Comparison of ENCODE assay signal across 11 cellular contexts in genomic region chr3:52090620-52091468, GRCh38. TPM values are rescaled to one million over a fixed set of nuclear protein-coding genes. Genes with fewer than 3 reads are reported as not detected.
A peak's percentile ranks its signal among the peaks of the same experiment; 100 is the strongest.
DNase-seq lines count a peak whose midpoint lies in the region; ATAC-seq lines count a peak whose summit lies in the region.
"Had no signal": no experiment of that assay in that cellular context is flagged by ENCODE, and none has a peak within 500 bp of the region (broad histone marks: within the 10 kb centered on the region; RNA-seq: fewer than 3 reads in every experiment).

No MANE protein-coding gene starts in this region.

- no peaks in the 10 kb centered on the region for H3K36me3 Mint-ChIP-seq in dendritic cell treated with granulocyte-macrophage colony-stimulating factor and Interleukin-4, amounts not matched to agents 40 ng/mL and 50 ng/mL, for 4 days (ENCODE audit: low read depth)
- H3K36me3 Mint-ChIP-seq: CD8-positive, alpha-beta memory T cell had no signal

- WGBS in mesenchymal stem cell = 72% methylated on average over 12 of the region's 12 CpGs

- peaks cover 2% of the 10 kb centered on the region for H3K79me1 ChIP-seq in mesenchymal stem cell (replicated peaks; ENCODE audit: low read length, poor library complexity, severe bottlenecking)

- peaks cover 13% of the 10 kb centered on the region for H3K4me1 ChIP-seq in NT2/D1 (ENCODE audit: insufficient read depth, insufficient read length)
- H3K4me1 ChIP-seq in mesenchymal stem cell (ENCODE audit: control insufficient read depth, insufficient read depth, low read depth, low read length) = peaks cover 69% of the 10 kb centered on the region

- H3K27me3 ChIP-seq in NT2/D1 (ENCODE audit: insufficient read depth, insufficient read length) = no peaks in the 10 kb centered on the region
- H3K27me3 ChIP-seq in mesenchymal stem cell (ENCODE audit: control insufficient read depth in 1 of 2, insufficient read depth in 1 of 2, low read length in 2 of 2) = no peaks in the 10 kb centered on the region
- H3K27me3 ChIP-seq: ovary had no signal

- H3K23ac ChIP-seq in mesenchymal stem cell (ENCODE audit: low read length in 2 of 2) = peak overlapping the region in 1 of 2 experiments; percentile 29

- intact Hi-C loops in dendritic cell treated with granulocyte-macrophage colony-stimulating factor and Interleukin-4, amounts not matched to agents 40 ng/mL and 50 ng/mL, for 4 days (cut with micrococcal nuclease) = no loop called here

- no peak overlapping the region for H3K4me2 ChIP-seq in mesenchymal stem cell (ENCODE audit: low read length, poor library complexity, severe bottlenecking)

- peak overlapping the region; percentile 76 for H2BK15ac ChIP-seq in mesenchymal stem cell (ENCODE audit: low read depth, poor library complexity, severe bottlenecking)

- H2AFZ ChIP-seq in mesenchymal stem cell (ENCODE audit: low read depth, low read length) = peak overlapping the region; percentile 15

- H3K14ac ChIP-seq in mesenchymal stem cell (ENCODE audit: low read length in 2 of 2) = peak overlapping the region in 1 of 2 experiments; percentile 13

- H2BK12ac ChIP-seq in mesenchymal stem cell (ENCODE audit: low read length in 2 of 2) = peak overlapping the region; percentile 65 to 78

- peak overlapping the region; percentile 93 for H4K8ac ChIP-seq in mesenchymal stem cell (ENCODE audit: low read length)

- peak overlapping the region; percentile 62 to 83 for H3K4ac ChIP-seq in mesenchymal stem cell (ENCODE audit: low read depth in 1 of 2, low read length in 2 of 2)

- no peak for DNase-seq in NT2/D1 (ENCODE audit: low read depth, low spot score)
- peak; percentile 14 for DNase-seq in mesenchymal stem cell
- DNase-seq in substantia nigra (lab: John Stamatoyannopoulos, UW) = no peak
- DNase-seq in epidermal melanocyte (ENCODE audit: insufficient read length, low spot score) = no peak
- no peak for DNase-seq in H4 (ENCODE audit: low spot score)
- DNase-seq in NCI-H187 (lab: John Stamatoyannopoulos, UW) = no peak
- DNase-seq: NCI-H1417 treated with DMSO at 0.1 percent for 48 hours had no signal

- no peaks in the 10 kb centered on the region for H3K9me3 Mint-ChIP-seq in dendritic cell treated with granulocyte-macrophage colony-stimulating factor and Interleukin-4, amounts not matched to agents 40 ng/mL and 50 ng/mL, for 4 days
- H3K9me3 Mint-ChIP-seq: CD8-positive, alpha-beta memory T cell had no signal

- H2AK5ac ChIP-seq in mesenchymal stem cell (ENCODE audit: low read length, severe bottlenecking) = peak overlapping the region; percentile 96

- H3K18ac ChIP-seq in mesenchymal stem cell (ENCODE audit: low read depth in 1 of 2, low read length in 2 of 2) = peak overlapping the region; percentile 92 to 94

- H2BK5ac ChIP-seq in mesenchymal stem cell (ENCODE audit: low read depth, low read length, poor library complexity, severe bottlenecking) = peak overlapping the region; percentile 99

- no peak overlapping the region for H3K4me3 ChIP-seq in NT2/D1 (ENCODE audit: insufficient read length, low read depth)
- peak overlapping the region in 1 of 2 experiments; percentile 12 for H3K4me3 ChIP-seq in mesenchymal stem cell (ENCODE audit: insufficient read depth in 1 of 2, low read depth in 1 of 2, low read length in 2 of 2)
- H3K4me3 ChIP-seq: ovary had no signal

- peaks cover 70% of the 10 kb centered on the region for H3K4me1 Mint-ChIP-seq in dendritic cell treated with granulocyte-macrophage colony-stimulating factor and Interleukin-4, amounts not matched to agents 40 ng/mL and 50 ng/mL, for 4 days (ENCODE audit: low read depth)

- H4K91ac ChIP-seq in mesenchymal stem cell (ENCODE audit: low read length) = peak overlapping the region; percentile 83

- H3K27ac Mint-ChIP-seq in dendritic cell treated with granulocyte-macrophage colony-stimulating factor and Interleukin-4, amounts not matched to agents 40 ng/mL and 50 ng/mL, for 4 days = peak overlapping the region; percentile 15

- peak overlapping the region; percentile 77 for H2BK120ac ChIP-seq in mesenchymal stem cell (ENCODE audit: low read depth, low read length)

- H3K36me3 ChIP-seq in NT2/D1 (ENCODE audit: insufficient read depth, insufficient read length, low read length) = peaks cover 36% of the 10 kb centered on the region
- H3K36me3 ChIP-seq in mesenchymal stem cell (ENCODE audit: control insufficient read depth in 1 of 2, insufficient read depth in 2 of 2, low read depth in 1 of 2, low read length in 2 of 2) = peaks cover 0 to 4% of the 10 kb centered on the region in 2 experiments
- H3K36me3 ChIP-seq: ovary had no signal

- H3K9me3 ChIP-seq in NT2/D1 (ENCODE audit: insufficient read depth, low read length) = no peaks in the 10 kb centered on the region
- H3K9me3 ChIP-seq in mesenchymal stem cell (ENCODE audit: control insufficient read depth, low read length) = no peaks in the 10 kb centered on the region
- H3K9me3 ChIP-seq: ovary had no signal

- H3K27me3 Mint-ChIP-seq in dendritic cell treated with granulocyte-macrophage colony-stimulating factor and Interleukin-4, amounts not matched to agents 40 ng/mL and 50 ng/mL, for 4 days = no peaks in the 10 kb centered on the region
- H3K27me3 Mint-ChIP-seq: CD8-positive, alpha-beta memory T cell had no signal

- no peak overlapping the region for H3K4me3 Mint-ChIP-seq in dendritic cell treated with granulocyte-macrophage colony-stimulating factor and Interleukin-4, amounts not matched to agents 40 ng/mL and 50 ng/mL, for 4 days
- H3K4me3 Mint-ChIP-seq: CD8-positive, alpha-beta memory T cell had no signal

- H3K27ac ChIP-seq in mesenchymal stem cell (ENCODE audit: low read length, poor library complexity, severe bottlenecking) = peak overlapping the region; percentile 98
- peak overlapping the region; percentile 80 for H3K27ac ChIP-seq in substantia nigra (ENCODE audit: low read depth, low read length, poor library complexity, severe bottlenecking)

- ATAC-seq in HG02840 (IDR thresholded peaks at IDR 0.05; ENCODE audit: low FRiP score, unreplicated experiment) = no peak

- H3K9ac ChIP-seq in NT2/D1 (ENCODE audit: insufficient read length, low read depth) (peak overlapping the region; percentile 27), mesenchymal stem cell (ENCODE audit: low read length) (peak overlapping the region; percentile 77)

RNA-seq across cellular contexts. Expression of gene DUSP7, which starts 34.5 kb away (rescaled TPM):
- polyA plus RNA-seq in mesenchymal stem cell (2013, experiment 1 of 2) = 30.5 TPM
- 30.2 TPM for polyA plus RNA-seq in mesenchymal stem cell (2013, experiment 2 of 2)
- 4.3 and 6.2 TPM in 2 replicates for total RNA-seq in H4 (2014; rRNA removed; shearing (Covaris generic))
